In genomic region chr4:71713611-71714203, GRCh38 we compare ENCODE assay signal across 7 cellular contexts.
A peak's percentile ranks its signal among the peaks of the same experiment; 100 is the strongest.
DNase-seq lines count a peak whose midpoint lies in the region; ATAC-seq and TF ChIP-seq lines count a peak whose summit lies in the region.

No MANE protein-coding gene starts in this region.

- TF ChIP-seq CTCF in GM10266 (IDR thresholded peaks at IDR 0.05; ENCODE audit: control insufficient read depth, insufficient read depth, low read depth, missing control alignments) (peak; percentile 49), WTC11 (IDR thresholded peaks at IDR 0.05) (peak; percentile 23; the same call in 1 of the 2 replicates), tibial nerve (IDR thresholded peaks at IDR 0.05) (peak; percentile 33 to 71 (median 51))

- H3K4me3 ChIP-seq in H7 (ENCODE audit: insufficient read depth, low read depth, low read length) (no peak overlapping the region), tibial nerve (no peak overlapping the region)
- H3K4me3 ChIP-seq in effector memory CD4-positive, alpha-beta T cell (ENCODE audit: insufficient read depth, low read depth, low read length, poor library complexity, severe bottlenecking), result no peak overlapping the region

- H3K4me1 Mint-ChIP-seq in WTC11 (peaks cover 17% of the 10 kb centered on the region), immature natural killer cell (no peaks in the 10 kb centered on the region)

- H3K27ac Mint-ChIP-seq in WTC11 (no peak overlapping the region), immature natural killer cell (no peak overlapping the region)

- no peaks in the 10 kb centered on the region for H3K9me3 ChIP-seq in tibial nerve
- no peaks in the 10 kb centered on the region for H3K9me3 ChIP-seq in effector memory CD4-positive, alpha-beta T cell (ENCODE audit: control insufficient read depth, low read length)

- H3K9me3 Mint-ChIP-seq in WTC11 (peaks cover 17% of the 10 kb centered on the region), immature natural killer cell (no peaks in the 10 kb centered on the region)

- CTCF ChIA-PET in WTC11 (lab: Charles Lee), result no interaction called here

- peak; percentile 43; the same call in 1 of the 2 replicates for ATAC-seq in WTC11

- no peak for TF ChIP-seq POLR2A in tibial nerve (IDR thresholded peaks at IDR 0.05)

- H3K4me3 Mint-ChIP-seq in WTC11 (no peak overlapping the region), immature natural killer cell (no peak overlapping the region)

- no peaks in the 10 kb centered on the region for H3K27me3 ChIP-seq in H7 (ENCODE audit: control insufficient read depth, insufficient read depth, low read length)
- no peaks in the 10 kb centered on the region for H3K27me3 ChIP-seq in tibial nerve
- H3K27me3 ChIP-seq in effector memory CD4-positive, alpha-beta T cell (replicated peaks; ENCODE audit: control insufficient read depth, insufficient read depth, low read length, poor library complexity, severe bottlenecking), result no peaks in the 10 kb centered on the region

- no peak for TF ChIP-seq EP300 in tibial nerve (IDR thresholded peaks at IDR 0.05)

- H3K36me3 Mint-ChIP-seq in WTC11, result no peaks in the 10 kb centered on the region; the same call in 1 of the 2 replicates
- H3K36me3 Mint-ChIP-seq in immature natural killer cell, result no peaks in the 10 kb centered on the region

- no peak overlapping the region for H3K27ac ChIP-seq in tibial nerve
- H3K27ac ChIP-seq in effector memory CD4-positive, alpha-beta T cell (ENCODE audit: insufficient read depth, low read length, poor library complexity, severe bottlenecking), result no peak overlapping the region

- POLR2A ChIA-PET in WTC11 (lab: Charles Lee), result no interaction called here

- H3K4me1 ChIP-seq in tibial nerve, result peaks cover 0 to 3% (median 0%) of the 10 kb centered on the region in 4 donors
- H3K4me1 ChIP-seq in effector memory CD4-positive, alpha-beta T cell (ENCODE audit: control insufficient read depth, insufficient read depth, low read length, poor library complexity, severe bottlenecking), result no peaks in the 10 kb centered on the region

- H3K27me3 Mint-ChIP-seq in WTC11 (ENCODE audit: low read depth), result no peaks in the 10 kb centered on the region
- peaks cover 1 to 6% (median 3%) of the 10 kb centered on the region in 3 donors for H3K27me3 Mint-ChIP-seq in immature natural killer cell (ENCODE audit: low read depth in 3 of 3)

- no peaks in the 10 kb centered on the region for H3K36me3 ChIP-seq in H7 (replicated peaks; ENCODE audit: control insufficient read depth, insufficient read depth, low read length)
- no peaks in the 10 kb centered on the region for H3K36me3 ChIP-seq in tibial nerve
- H3K36me3 ChIP-seq in effector memory CD4-positive, alpha-beta T cell (ENCODE audit: control insufficient read depth, insufficient read depth, low read length), result no peaks in the 10 kb centered on the region

- DNase-seq in GM10266 (ENCODE audit: extremely low spot score) (peak; percentile 7), H7 (peak; percentile 4), NCI-H1092 (lab: John Stamatoyannopoulos, UW) (peak; percentile 31), WTC11 (ENCODE audit: low spot score) (no peak), immature natural killer cell (peak; percentile 14 to 35 (median 17)), tibial nerve (ENCODE audit: low spot score in 2 of 2) (peak in 1 of 2 donors; percentile 9)
- DNase-seq in effector memory CD4-positive, alpha-beta T cell, result no peak

- WGBS in tibial nerve, 2 donors, result 18% methylated on average over 1 of the region's 1 CpG

TF ChIP-seq in WTC11, 78 proteins besides CTCF, POLR2A, EP300 and RAD21:
- TF ChIP-seq ARID4B (CRISPR knock-in tag; IDR thresholded peaks at IDR 0.05; ENCODE audit: borderline replicate concordance) (no peak), E2F1 (CRISPR knock-in tag; IDR thresholded peaks at IDR 0.05) (no peak), ZNF219 (CRISPR knock-in tag; IDR thresholded peaks at IDR 0.05; ENCODE audit: borderline replicate concordance) (no peak), ZNF416 (CRISPR knock-in tag; IDR thresholded peaks at IDR 0.05) (no peak), RELA (CRISPR knock-in tag; IDR thresholded peaks at IDR 0.05; ENCODE audit: borderline replicate concordance) (no peak), ZNF671 (CRISPR knock-in tag; IDR thresholded peaks at IDR 0.05) (no peak), NR1H2 (CRISPR knock-in tag; IDR thresholded peaks at IDR 0.05) (no peak), KAT7 (CRISPR knock-in tag; IDR thresholded peaks at IDR 0.05; ENCODE audit: borderline replicate concordance) (no peak), PRRX2 (CRISPR knock-in tag; IDR thresholded peaks at IDR 0.05) (no peak)
- TF ChIP-seq, protein P1, sequence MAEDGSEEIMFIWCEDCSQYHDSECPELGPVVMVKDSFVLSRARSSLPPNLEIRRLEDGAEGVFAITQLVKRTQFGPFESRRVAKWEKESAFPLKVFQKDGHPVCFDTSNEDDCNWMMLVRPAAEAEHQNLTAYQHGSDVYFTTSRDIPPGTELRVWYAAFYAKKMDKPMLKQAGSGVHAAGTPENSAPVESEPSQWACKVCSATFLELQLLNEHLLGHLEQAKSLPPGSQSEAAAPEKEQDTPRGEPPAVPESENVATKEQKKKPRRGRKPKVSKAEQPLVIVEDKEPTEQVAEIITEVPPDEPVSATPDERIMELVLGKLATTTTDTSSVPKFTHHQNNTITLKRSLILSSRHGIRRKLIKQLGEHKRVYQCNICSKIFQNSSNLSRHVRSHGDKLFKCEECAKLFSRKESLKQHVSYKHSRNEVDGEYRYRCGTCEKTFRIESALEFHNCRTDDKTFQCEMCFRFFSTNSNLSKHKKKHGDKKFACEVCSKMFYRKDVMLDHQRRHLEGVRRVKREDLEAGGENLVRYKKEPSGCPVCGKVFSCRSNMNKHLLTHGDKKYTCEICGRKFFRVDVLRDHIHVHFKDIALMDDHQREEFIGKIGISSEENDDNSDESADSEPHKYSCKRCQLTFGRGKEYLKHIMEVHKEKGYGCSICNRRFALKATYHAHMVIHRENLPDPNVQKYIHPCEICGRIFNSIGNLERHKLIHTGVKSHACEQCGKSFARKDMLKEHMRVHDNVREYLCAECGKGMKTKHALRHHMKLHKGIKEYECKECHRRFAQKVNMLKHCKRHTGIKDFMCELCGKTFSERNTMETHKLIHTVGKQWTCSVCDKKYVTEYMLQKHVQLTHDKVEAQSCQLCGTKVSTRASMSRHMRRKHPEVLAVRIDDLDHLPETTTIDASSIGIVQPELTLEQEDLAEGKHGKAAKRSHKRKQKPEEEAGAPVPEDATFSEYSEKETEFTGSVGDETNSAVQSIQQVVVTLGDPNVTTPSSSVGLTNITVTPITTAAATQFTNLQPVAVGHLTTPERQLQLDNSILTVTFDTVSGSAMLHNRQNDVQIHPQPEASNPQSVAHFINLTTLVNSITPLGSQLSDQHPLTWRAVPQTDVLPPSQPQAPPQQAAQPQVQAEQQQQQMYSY (CRISPR knock-in tag; IDR thresholded peaks at IDR 0.05), result no peak

Comparison
In these comparisons a context has a peak if more than half of its experiments do, and no peak if none do; other contexts are left out.
1. DNase-seq: peak in GM10266 (single experiment), H7 (single experiment), NCI-H1092 (single experiment) and immature natural killer cell (3 of 3); none in WTC11 (single experiment) and effector memory CD4-positive, alpha-beta T cell (0 of 3).
2. Peak in every context shown above with its lines, with median percentiles within 50 percentile points of each other: CTCF ChIP-seq.